Comparison of ENCODE assay signal across 8 cellular contexts in the genomic region with DNA sequence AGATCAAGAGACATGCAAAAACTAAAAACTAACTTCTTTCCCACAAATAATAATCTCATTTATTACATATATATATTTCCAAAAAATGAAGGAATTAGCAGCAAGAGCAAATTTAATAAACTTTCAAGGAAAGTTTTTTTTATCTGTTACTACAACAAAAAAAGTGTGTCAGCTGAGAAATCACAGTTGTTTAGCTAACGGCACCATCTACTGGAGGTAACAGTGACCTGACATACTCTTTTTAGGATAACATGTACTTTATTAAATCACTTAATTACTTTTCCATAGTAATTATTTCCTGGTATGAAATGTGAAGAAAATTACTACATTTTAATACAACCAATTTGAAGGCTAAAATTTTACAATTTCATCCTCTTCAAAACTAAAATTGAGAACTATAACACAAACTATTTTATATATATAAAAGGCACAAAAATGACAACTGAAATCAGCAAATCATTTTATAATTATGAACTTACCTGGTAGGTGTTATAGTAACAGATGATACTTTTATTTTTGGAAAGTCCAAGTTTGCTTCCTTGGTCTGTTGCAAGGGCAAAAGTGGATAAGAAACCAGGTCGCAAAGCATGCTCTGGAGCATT. TPM values are rescaled to one million over a fixed set of nuclear protein-coding genes. Genes with fewer than 3 reads are reported as not detected.
DNase-seq lines count a peak whose midpoint lies in the region; ATAC-seq and TF ChIP-seq lines count a peak whose summit lies in the region.

No MANE protein-coding gene starts in this region.

- POLR2A ChIA-PET in AG04450 (lab: Yijun Ruan, JAX), result no interaction called here
- POLR2A ChIA-PET in WTC11 (lab: Charles Lee), result no interaction called here

- H3K27ac ChIP-seq in AG04450 (ENCODE audit: low read depth, low read length), result no peak overlapping the region

- in situ Hi-C loops in G401 (cut with HindIII; ENCODE audit: low sequenced_read_pairs), result no loop called here

- DNase-seq in AG04450 (ENCODE audit: low read depth, low spot score) (no peak), G401 (ENCODE audit: low spot score) (peak; percentile 12), LNCaP clone FGC (ENCODE audit: low read depth) (no peak), WTC11 (ENCODE audit: low spot score) (no peak), inferior parietal cortex (ENCODE audit: extremely low spot score) (peak; percentile 38)
- no peak for DNase-seq in stimulated activated naive CD8-positive, alpha-beta T cell treated with anti-CD3 and anti-CD28 coated beads, Interleukin-15, Interleukin-2, amounts not matched to agents 100 U/mL and 50 U/mL, for 24 hours

- H3K27ac Mint-ChIP-seq in WTC11, result no peak overlapping the region

- H3K4me3 Mint-ChIP-seq in WTC11, result no peak overlapping the region

- no peaks in the 10 kb centered on the region for H3K27me3 ChIP-seq in AG04450 (ENCODE audit: control insufficient read depth, insufficient read depth, low read length)

- no peaks in the 10 kb centered on the region for H3K9me3 Mint-ChIP-seq in WTC11

- CTCF ChIA-PET in AG04450 (lab: Charles Lee), result interaction anchor here (0.8 to 1.2 kb wide), 6 partner anchors 23 to 422 kb away, joined by 3 to 7 read pairs (median 3); no protein-coding TSS in a partner anchor
- CTCF ChIA-PET in WTC11 (lab: Charles Lee), result interaction anchor here (0.6 to 1.4 kb wide), 6 partner anchors 13 to 669 kb away, joined by 3 to 16 read pairs (median 4); no protein-coding TSS in a partner anchor

- no peak overlapping the region for H3K4me3 ChIP-seq in AG04450 (ENCODE audit: low read depth, low read length)
- H3K4me3 ChIP-seq in LNCaP clone FGC (ENCODE audit: low read depth, low read length), result no peak overlapping the region

- H3K27me3 Mint-ChIP-seq in WTC11 (ENCODE audit: low read depth), result no peaks in the 10 kb centered on the region

- no peaks in the 10 kb centered on the region for H3K4me1 Mint-ChIP-seq in WTC11

- H3K9me3 ChIP-seq in AG04450 (ENCODE audit: control insufficient read depth, insufficient read depth, low read length), result no peaks in the 10 kb centered on the region

- no peak for ATAC-seq in WTC11
- no peak for ATAC-seq in stimulated activated naive CD8-positive, alpha-beta T cell treated with anti-CD3 and anti-CD28 coated beads, Interleukin-15, Interleukin-2, amounts not matched to agents 100 U/mL and 50 U/mL, for 24 hours
- ATAC-seq in GM21528 (IDR thresholded peaks at IDR 0.05; ENCODE audit: low FRiP score, unreplicated experiment), result no peak
- no peak for ATAC-seq in GM18870 (IDR thresholded peaks at IDR 0.05; ENCODE audit: unreplicated experiment)

- peak; percentile 53 for TF ChIP-seq CTCF in AG04450 (IDR thresholded peaks at IDR 0.05; ENCODE audit: low read depth, low read length)
- TF ChIP-seq CTCF in LNCaP clone FGC (IDR thresholded peaks at IDR 0.05; ENCODE audit: control insufficient read depth, extremely low read depth, insufficient read depth), result peak; percentile 66
- 0 out of 2 replicates have a peak, but pooled peaks have one; percentile 19 for TF ChIP-seq CTCF in WTC11 (IDR thresholded peaks at IDR 0.05)

- H3K36me3 Mint-ChIP-seq in WTC11, result peaks cover 11% of the 10 kb centered on the region

TF ChIP-seq in WTC11, 78 proteins besides CTCF, POLR2A, EP300 and RAD21:
- no peak for TF ChIP-seq ETV6 (CRISPR knock-in tag; IDR thresholded peaks at IDR 0.05)
- TF ChIP-seq, protein P1, sequence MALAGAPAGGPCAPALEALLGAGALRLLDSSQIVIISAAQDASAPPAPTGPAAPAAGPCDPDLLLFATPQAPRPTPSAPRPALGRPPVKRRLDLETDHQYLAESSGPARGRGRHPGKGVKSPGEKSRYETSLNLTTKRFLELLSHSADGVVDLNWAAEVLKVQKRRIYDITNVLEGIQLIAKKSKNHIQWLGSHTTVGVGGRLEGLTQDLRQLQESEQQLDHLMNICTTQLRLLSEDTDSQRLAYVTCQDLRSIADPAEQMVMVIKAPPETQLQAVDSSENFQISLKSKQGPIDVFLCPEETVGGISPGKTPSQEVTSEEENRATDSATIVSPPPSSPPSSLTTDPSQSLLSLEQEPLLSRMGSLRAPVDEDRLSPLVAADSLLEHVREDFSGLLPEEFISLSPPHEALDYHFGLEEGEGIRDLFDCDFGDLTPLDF (CRISPR knock-in tag; IDR thresholded peaks at IDR 0.05), result no peak
- TF ChIP-seq, protein P2, sequence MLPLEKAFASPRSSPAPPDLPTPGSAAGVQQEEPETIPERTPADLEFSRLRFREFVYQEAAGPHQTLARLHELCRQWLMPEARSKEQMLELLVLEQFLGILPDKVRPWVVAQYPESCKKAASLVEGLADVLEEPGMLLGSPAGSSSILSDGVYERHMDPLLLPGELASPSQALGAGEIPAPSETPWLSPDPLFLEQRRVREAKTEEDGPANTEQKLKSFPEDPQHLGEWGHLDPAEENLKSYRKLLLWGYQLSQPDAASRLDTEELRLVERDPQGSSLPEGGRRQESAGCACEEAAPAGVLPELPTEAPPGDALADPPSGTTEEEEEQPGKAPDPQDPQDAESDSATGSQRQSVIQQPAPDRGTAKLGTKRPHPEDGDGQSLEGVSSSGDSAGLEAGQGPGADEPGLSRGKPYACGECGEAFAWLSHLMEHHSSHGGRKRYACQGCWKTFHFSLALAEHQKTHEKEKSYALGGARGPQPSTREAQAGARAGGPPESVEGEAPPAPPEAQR (CRISPR knock-in tag; IDR thresholded peaks at IDR 0.05), result no peak
- TF ChIP-seq, protein P3, sequence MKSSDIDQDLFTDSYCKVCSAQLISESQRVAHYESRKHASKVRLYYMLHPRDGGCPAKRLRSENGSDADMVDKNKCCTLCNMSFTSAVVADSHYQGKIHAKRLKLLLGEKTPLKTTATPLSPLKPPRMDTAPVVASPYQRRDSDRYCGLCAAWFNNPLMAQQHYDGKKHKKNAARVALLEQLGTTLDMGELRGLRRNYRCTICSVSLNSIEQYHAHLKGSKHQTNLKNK (CRISPR knock-in tag; IDR thresholded peaks at IDR 0.05), result no peak

RNA-seq across cellular contexts. Expression of gene LAMTOR3, which starts 9.1 kb away (rescaled TPM):
- 44.2 and 66.3 TPM in 2 replicates for polyA plus RNA-seq in AG04450 (2011; rRNA removed)
- polyA minus RNA-seq in AG04450 (2011; rRNA and poly(A)+ RNA removed), result 9.9 and 24.1 TPM in 2 replicates
- total RNA-seq in G401 (2014; rRNA removed; shearing (Covaris generic)), result 53.4 and 56.5 TPM in 2 replicates
- total RNA-seq in WTC11 (2021), result 21.2 to 25.5 TPM (median 24.4 TPM) in 3 replicates

Comparison
In these comparisons a context has a peak if more than half of its experiments do, and no peak if none do; other contexts are left out.
1. DNase-seq: peak in G401 (single experiment) and inferior parietal cortex (single experiment); none in AG04450 (single experiment), LNCaP clone FGC (single experiment), WTC11 (single experiment) and stimulated activated naive CD8-positive, alpha-beta T cell treated with anti-CD3 and anti-CD28 coated beads, Interleukin-15, Interleukin-2, amounts not matched to agents 100 U/mL and 50 U/mL, for 24 hours (single experiment).
2. Peak in every context shown above with its lines, with median percentiles within 50 percentile points of each other: CTCF ChIP-seq.